ENCODE assay signal across 7 cellular contexts in the genomic region with DNA sequence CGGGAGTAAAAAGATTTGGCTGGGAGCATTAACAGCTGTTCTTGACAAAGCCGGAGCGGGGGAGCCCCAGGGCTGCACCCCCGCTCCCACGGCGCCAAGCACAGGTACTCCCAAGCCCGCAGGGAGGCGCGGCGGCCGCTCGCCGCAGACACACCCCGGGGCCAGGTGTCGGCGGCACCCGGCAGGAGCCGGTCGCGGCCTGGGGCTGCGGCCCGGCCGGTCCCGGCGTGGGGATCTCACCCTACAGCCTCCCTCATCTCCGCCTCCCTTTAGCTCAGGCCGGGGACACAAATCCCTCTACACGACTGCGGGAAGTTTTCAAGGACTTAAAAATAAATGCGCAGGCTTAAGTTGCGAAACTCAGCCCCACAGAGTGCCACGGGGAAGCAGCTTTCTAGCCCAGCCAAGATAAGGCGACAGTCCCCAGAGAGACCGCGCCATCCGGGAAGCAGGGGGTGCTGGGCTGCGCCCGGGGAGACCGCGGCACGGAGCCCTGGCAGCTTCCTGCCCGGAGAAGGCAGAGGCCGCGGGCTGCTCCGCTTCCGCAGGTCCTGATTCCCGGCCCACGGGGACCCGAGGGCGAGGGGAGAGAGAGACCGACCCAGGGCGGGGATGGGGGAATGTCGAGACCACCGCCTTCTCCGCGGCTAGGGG. TPM values are rescaled to one million over a fixed set of nuclear protein-coding genes. Genes with fewer than 3 reads are reported as not detected.
A peak's percentile ranks its signal among the peaks of the same experiment; 100 is the strongest.
DNase-seq lines count a peak whose midpoint lies in the region; ATAC-seq and TF ChIP-seq lines count a peak whose summit lies in the region.

No MANE protein-coding gene starts in this region.

- H3K36me3 Mint-ChIP-seq in stimulated activated effector memory CD8-positive, alpha-beta T cell treated with anti-CD3 and anti-CD28 coated beads, Interleukin-12 subunit alpha, Interleukin-12 subunit beta, amount 100 ng/mL, for 72 hours = no peaks in the 10 kb centered on the region

- peak overlapping the region; percentile 85 for H3K4me3 ChIP-seq in SJSA1
- peak overlapping the region; percentile 84 to 98 for H3K4me3 ChIP-seq in left lung

- TF ChIP-seq CTCF in GM10248 (IDR thresholded peaks at IDR 0.05; ENCODE audit: control extremely low read depth, extremely low read depth, low read depth, missing control alignments) = peak; percentile 12
- peak; percentile 23 for TF ChIP-seq CTCF in GM20000 (IDR thresholded peaks at IDR 0.05; ENCODE audit: extremely low read depth, missing control alignments)
- TF ChIP-seq CTCF in left lung (IDR thresholded peaks at IDR 0.05) = no peak

- POLR2A ChIA-PET in GM10248 (lab: Yijun Ruan, JAX) = no interaction called here

- intact Hi-C loops in left lung (cut with DNase I) = no loop called here

- no peaks in the 10 kb centered on the region for H3K4me1 Mint-ChIP-seq in stimulated activated effector memory CD8-positive, alpha-beta T cell treated with anti-CD3 and anti-CD28 coated beads, Interleukin-12 subunit alpha, Interleukin-12 subunit beta, amount 100 ng/mL, for 72 hours

- H3K4me3 Mint-ChIP-seq in stimulated activated effector memory CD8-positive, alpha-beta T cell treated with anti-CD3 and anti-CD28 coated beads, Interleukin-12 subunit alpha, Interleukin-12 subunit beta, amount 100 ng/mL, for 72 hours = peak overlapping the region; percentile 51

- DNase-seq in GM10248 (ENCODE audit: extremely low spot score) = peak; percentile 73
- DNase-seq in GM20000 (ENCODE audit: low spot score) = peak; percentile 80
- DNase-seq in SJSA1 (ENCODE audit: low read depth in 1 of 2, low spot score in 2 of 2) = peak; percentile 54 to 80
- peak; percentile 56 for DNase-seq in cortex of kidney (lab: John Stamatoyannopoulos, UW)
- peak; percentile 57 to 91 for DNase-seq in left lung
- peak; percentile 10 to 59 for DNase-seq in stimulated activated effector memory CD8-positive, alpha-beta T cell treated with anti-CD3 and anti-CD28 coated beads, Interleukin-12 subunit alpha, Interleukin-12 subunit beta, amount 100 ng/mL, for 72 hours (ENCODE audit: low spot score in 2 of 2)

- no peak overlapping the region for H3K27ac Mint-ChIP-seq in stimulated activated effector memory CD8-positive, alpha-beta T cell treated with anti-CD3 and anti-CD28 coated beads, Interleukin-12 subunit alpha, Interleukin-12 subunit beta, amount 100 ng/mL, for 72 hours

- CTCF ChIA-PET in GM10248 (lab: Yijun Ruan, JAX) = interaction anchor here (0.8 to 3.6 kb wide), 23 partner anchors 8 to 246 kb away, joined by 3 to 49 read pairs (median 4); no protein-coding TSS in a partner anchor

- ATAC-seq in HG03558 (IDR thresholded peaks at IDR 0.05; ENCODE audit: extremely low read depth, unreplicated experiment) = peak; percentile 24
- peak; percentile 67 for ATAC-seq in left lung
- peak; percentile 66 for ATAC-seq in stimulated activated effector memory CD8-positive, alpha-beta T cell treated with anti-CD3 and anti-CD28 coated beads, Interleukin-12 subunit alpha, Interleukin-12 subunit beta, amount 100 ng/mL, for 72 hours

- H3K36me3 ChIP-seq in SJSA1 = peaks cover 42% of the 10 kb centered on the region
- no peaks in the 10 kb centered on the region for H3K36me3 ChIP-seq in left lung

- H3K4me1 ChIP-seq in SJSA1 (replicated peaks) (peaks cover 42% of the 10 kb centered on the region), left lung (peaks cover 18 to 64% of the 10 kb centered on the region in 2 donors)

- peak overlapping the region; percentile 76 for H3K27ac ChIP-seq in SJSA1
- peak overlapping the region; percentile 92 to 95 for H3K27ac ChIP-seq in left lung

- H3K9me3 ChIP-seq in SJSA1 (replicated peaks) (0 out of 2 replicates have a peak, but pooled peaks cover 2% of the 10 kb centered on the region), left lung (no peaks in the 10 kb centered on the region)

- H3K27me3 ChIP-seq in SJSA1 (replicated peaks) (no peaks in the 10 kb centered on the region), left lung (peaks cover 0 to 10% of the 10 kb centered on the region in 2 donors)

- H3K9me3 Mint-ChIP-seq in stimulated activated effector memory CD8-positive, alpha-beta T cell treated with anti-CD3 and anti-CD28 coated beads, Interleukin-12 subunit alpha, Interleukin-12 subunit beta, amount 100 ng/mL, for 72 hours = no peaks in the 10 kb centered on the region

RNA-seq across cellular contexts. Expression of a gene that starts 0.5 kb away (rescaled TPM):
- total RNA-seq in SJSA1 (2014; rRNA removed; shearing (Covaris generic)) = 9.0 and 14.1 TPM in 2 replicates
- 10 to 100 TPM; 24.0 to 39.4 TPM for total RNA-seq in left lung

Comparison
In these comparisons a context has a peak if more than half of its experiments do, and no peak if none do; other contexts are left out.
1. Peak in every context shown above with its lines: DNase-seq, ATAC-seq, H3K4me3 ChIP-seq and H3K27ac ChIP-seq.
2. CTCF ChIP-seq: peak in GM10248 (single experiment) and GM20000 (single experiment); none in left lung (0 of 2).